1 cellular context compared by ENCODE assay signal in the genomic region with DNA sequence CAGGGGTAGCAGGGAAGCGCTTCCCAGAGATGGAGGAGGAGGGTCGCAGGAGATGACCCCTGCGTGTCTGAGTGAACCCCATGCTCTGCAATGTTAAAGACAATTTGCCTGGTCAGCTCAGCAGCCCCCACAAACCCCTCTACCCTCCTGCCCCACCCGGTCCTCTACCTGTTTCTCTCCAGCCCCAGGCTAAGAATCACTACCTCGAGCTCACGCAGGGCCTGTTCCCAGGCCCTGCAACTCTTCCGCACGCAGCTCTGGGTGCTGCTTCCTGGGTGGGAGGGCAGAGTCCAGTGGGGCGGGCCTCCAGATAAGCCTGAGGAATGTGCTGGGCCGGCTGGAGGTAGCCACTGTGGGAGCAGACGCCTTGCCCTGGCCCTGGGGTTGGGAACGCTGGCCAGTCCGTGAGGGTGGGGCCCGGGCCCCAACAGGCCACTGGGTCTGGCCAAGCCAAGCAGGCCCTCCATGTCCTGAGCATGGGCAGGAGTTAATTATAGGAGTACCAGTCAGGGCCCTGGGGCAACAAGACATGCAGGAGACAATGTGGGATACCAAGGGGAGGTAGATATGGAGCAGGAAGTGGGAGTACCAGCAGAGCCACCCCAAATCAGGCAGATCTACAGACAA.
A peak's percentile ranks its signal among the peaks of the same experiment; 100 is the strongest.
TF ChIP-seq lines count a peak whose summit lies in the region.

No MANE protein-coding gene starts in this region.

TF ChIP-seq in HepG2, 621 proteins besides CTCF, POLR2A, EP300 and RAD21 (continued from another document and continues in another):
- TF ChIP-seq, protein P1, sequence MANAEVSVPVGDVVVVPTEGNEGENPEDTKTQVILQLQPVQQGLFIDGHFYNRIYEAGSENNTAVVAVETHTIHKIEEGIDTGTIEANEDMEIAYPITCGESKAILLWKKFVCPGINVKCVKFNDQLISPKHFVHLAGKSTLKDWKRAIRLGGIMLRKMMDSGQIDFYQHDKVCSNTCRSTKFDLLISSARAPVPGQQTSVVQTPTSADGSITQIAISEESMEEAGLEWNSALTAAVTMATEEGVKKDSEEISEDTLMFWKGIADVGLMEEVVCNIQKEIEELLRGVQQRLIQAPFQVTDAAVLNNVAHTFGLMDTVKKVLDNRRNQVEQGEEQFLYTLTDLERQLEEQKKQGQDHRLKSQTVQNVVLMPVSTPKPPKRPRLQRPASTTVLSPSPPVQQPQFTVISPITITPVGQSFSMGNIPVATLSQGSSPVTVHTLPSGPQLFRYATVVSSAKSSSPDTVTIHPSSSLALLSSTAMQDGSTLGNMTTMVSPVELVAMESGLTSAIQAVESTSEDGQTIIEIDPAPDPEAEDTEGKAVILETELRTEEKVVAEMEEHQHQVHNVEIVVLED (CRISPR knock-in tag; IDR thresholded peaks at IDR 0.05; ENCODE audit: borderline replicate concordance), result no peak; the same call in 1 of the 2 replicates
- TF ChIP-seq MZF1 (CRISPR knock-in tag; IDR thresholded peaks at IDR 0.05; ENCODE audit: borderline replicate concordance), result no peak
- no peak; the same call in 1 of the 2 replicates for TF ChIP-seq TIGD3 (CRISPR knock-in tag; IDR thresholded peaks at IDR 0.05; ENCODE audit: borderline replicate concordance)
- peak; percentile 14 for TF ChIP-seq ZNF781 (CRISPR knock-in tag; IDR thresholded peaks at IDR 0.05; ENCODE audit: borderline replicate concordance, not compliant biosample characterization)
- no peak for TF ChIP-seq ZBTB26 (CRISPR knock-in tag; IDR thresholded peaks at IDR 0.05; ENCODE audit: borderline replicate concordance)
- TF ChIP-seq ARNT2 (CRISPR knock-in tag; IDR thresholded peaks at IDR 0.05; ENCODE audit: low read depth), result peak; percentile 53; the same call in 1 of the 2 replicates
- no peak for TF ChIP-seq ZNF674 (CRISPR knock-in tag; IDR thresholded peaks at IDR 0.05; ENCODE audit: low read depth)
- TF ChIP-seq PLSCR1 (CRISPR knock-in tag; IDR thresholded peaks at IDR 0.05; ENCODE audit: borderline replicate concordance), result no peak
- TF ChIP-seq FOXC1 (CRISPR knock-in tag; IDR thresholded peaks at IDR 0.05; ENCODE audit: borderline replicate concordance), result no peak
- TF ChIP-seq ZNF773 (CRISPR knock-in tag; IDR thresholded peaks at IDR 0.05; ENCODE audit: borderline replicate concordance), result no peak
- TF ChIP-seq SP2 (CRISPR knock-in tag; IDR thresholded peaks at IDR 0.05), result no peak
- TF ChIP-seq MAF1 (CRISPR knock-in tag; IDR thresholded peaks at IDR 0.05; ENCODE audit: borderline replicate concordance), result no peak
- TF ChIP-seq ZNF143 (CRISPR knock-in tag; IDR thresholded peaks at IDR 0.05), result no peak
- TF ChIP-seq SSRP1 (CRISPR knock-in tag; IDR thresholded peaks at IDR 0.05), result no peak
- no peak for TF ChIP-seq SIN3B (IDR thresholded peaks at IDR 0.05; ENCODE audit: low read length)
- no peak; the same call in 1 of the 2 replicates for TF ChIP-seq RFXAP (CRISPR knock-in tag; IDR thresholded peaks at IDR 0.05; ENCODE audit: borderline replicate concordance)
- 0 out of 2 replicates have a peak, but pooled peaks have one; percentile 9 for TF ChIP-seq MED13 (CRISPR knock-in tag; IDR thresholded peaks at IDR 0.05)
- 0 out of 2 replicates have a peak, but pooled peaks have one; percentile 21 for TF ChIP-seq ZNF547 (CRISPR knock-in tag; IDR thresholded peaks at IDR 0.05)
- TF ChIP-seq KMT2B (CRISPR knock-in tag; IDR thresholded peaks at IDR 0.05), result peak; percentile 51
- peak; percentile 48; the same call in 1 of the 2 replicates for TF ChIP-seq HMG20A (CRISPR knock-in tag; IDR thresholded peaks at IDR 0.05; ENCODE audit: borderline replicate concordance)
- TF ChIP-seq HOXA5 (CRISPR knock-in tag; IDR thresholded peaks at IDR 0.05), result no peak
- TF ChIP-seq ZNF614 (CRISPR knock-in tag; IDR thresholded peaks at IDR 0.05; ENCODE audit: borderline replicate concordance), result no peak; the same call in 1 of the 2 replicates
- no peak for TF ChIP-seq CREB3 (CRISPR knock-in tag; IDR thresholded peaks at IDR 0.05)
- no peak for TF ChIP-seq EZH2 (conservative IDR thresholded peaks at IDR 0.05; ENCODE audit: low read depth, low read length)
- TF ChIP-seq ZNF34 (CRISPR knock-in tag; IDR thresholded peaks at IDR 0.05; ENCODE audit: borderline replicate concordance), result no peak
- peak; percentile 87; the same call in 1 of the 2 replicates for TF ChIP-seq ETV5 (CRISPR knock-in tag; IDR thresholded peaks at IDR 0.05; ENCODE audit: borderline replicate concordance)
- TF ChIP-seq, protein P2, sequence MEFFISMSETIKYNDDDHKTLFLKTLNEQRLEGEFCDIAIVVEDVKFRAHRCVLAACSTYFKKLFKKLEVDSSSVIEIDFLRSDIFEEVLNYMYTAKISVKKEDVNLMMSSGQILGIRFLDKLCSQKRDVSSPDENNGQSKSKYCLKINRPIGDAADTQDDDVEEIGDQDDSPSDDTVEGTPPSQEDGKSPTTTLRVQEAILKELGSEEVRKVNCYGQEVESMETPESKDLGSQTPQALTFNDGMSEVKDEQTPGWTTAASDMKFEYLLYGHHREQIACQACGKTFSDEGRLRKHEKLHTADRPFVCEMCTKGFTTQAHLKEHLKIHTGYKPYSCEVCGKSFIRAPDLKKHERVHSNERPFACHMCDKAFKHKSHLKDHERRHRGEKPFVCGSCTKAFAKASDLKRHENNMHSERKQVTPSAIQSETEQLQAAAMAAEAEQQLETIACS (CRISPR knock-in tag; IDR thresholded peaks at IDR 0.05), result no peak
- peak; percentile 75; the same call in 1 of the 2 replicates for TF ChIP-seq MAZ (IDR thresholded peaks at IDR 0.05; ENCODE audit: borderline replicate concordance, low read depth, low read length)
- TF ChIP-seq MAZ (CRISPR knock-in tag; IDR thresholded peaks at IDR 0.05; ENCODE audit: low read depth), result peak; percentile 64; the same call in 1 of the 2 replicates
- TF ChIP-seq, protein P3, sequence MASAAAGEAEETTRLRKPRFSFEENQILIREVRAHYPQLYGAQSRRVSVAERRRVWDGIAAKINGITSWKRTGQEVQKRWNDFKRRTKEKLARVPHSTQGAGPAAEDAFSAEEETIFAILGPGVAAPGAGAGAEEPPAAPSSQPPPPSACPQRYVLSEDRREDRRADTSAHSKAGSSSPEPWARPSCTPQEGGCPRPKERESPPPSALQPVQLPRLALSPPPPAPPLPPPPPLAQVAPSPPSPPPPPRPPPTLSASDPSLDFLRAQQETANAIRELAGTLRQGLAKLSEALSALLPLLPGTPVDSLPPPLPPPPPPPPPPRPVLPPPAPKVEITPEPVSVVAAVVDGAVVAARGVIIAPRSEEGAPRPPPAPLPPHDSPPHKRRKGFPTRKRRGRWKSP (CRISPR knock-in tag; IDR thresholded peaks at IDR 0.05), result no peak
- TF ChIP-seq, protein P4, sequence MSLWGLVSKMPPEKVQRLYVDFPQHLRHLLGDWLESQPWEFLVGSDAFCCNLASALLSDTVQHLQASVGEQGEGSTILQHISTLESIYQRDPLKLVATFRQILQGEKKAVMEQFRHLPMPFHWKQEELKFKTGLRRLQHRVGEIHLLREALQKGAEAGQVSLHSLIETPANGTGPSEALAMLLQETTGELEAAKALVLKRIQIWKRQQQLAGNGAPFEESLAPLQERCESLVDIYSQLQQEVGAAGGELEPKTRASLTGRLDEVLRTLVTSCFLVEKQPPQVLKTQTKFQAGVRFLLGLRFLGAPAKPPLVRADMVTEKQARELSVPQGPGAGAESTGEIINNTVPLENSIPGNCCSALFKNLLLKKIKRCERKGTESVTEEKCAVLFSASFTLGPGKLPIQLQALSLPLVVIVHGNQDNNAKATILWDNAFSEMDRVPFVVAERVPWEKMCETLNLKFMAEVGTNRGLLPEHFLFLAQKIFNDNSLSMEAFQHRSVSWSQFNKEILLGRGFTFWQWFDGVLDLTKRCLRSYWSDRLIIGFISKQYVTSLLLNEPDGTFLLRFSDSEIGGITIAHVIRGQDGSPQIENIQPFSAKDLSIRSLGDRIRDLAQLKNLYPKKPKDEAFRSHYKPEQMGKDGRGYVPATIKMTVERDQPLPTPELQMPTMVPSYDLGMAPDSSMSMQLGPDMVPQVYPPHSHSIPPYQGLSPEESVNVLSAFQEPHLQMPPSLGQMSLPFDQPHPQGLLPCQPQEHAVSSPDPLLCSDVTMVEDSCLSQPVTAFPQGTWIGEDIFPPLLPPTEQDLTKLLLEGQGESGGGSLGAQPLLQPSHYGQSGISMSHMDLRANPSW (CRISPR knock-in tag; IDR thresholded peaks at IDR 0.05; ENCODE audit: borderline replicate concordance), result no peak
- no peak for TF ChIP-seq ZNF407 (CRISPR knock-in tag; IDR thresholded peaks at IDR 0.05; ENCODE audit: not compliant biosample characterization)
